Comparison of ENCODE assay signal across 9 cellular contexts in genomic region chr10:71975891-71976725, GRCh38. TPM values are rescaled to one million over a fixed set of nuclear protein-coding genes. Genes with fewer than 3 reads are reported as not detected.
DNase-seq lines count a peak whose midpoint lies in the region; ATAC-seq lines count a peak whose summit lies in the region.
"Had no signal": no experiment of that assay in that cellular context is flagged by ENCODE, and none has a peak within 500 bp of the region (broad histone marks: within the 10 kb centered on the region; RNA-seq: fewer than 3 reads in every experiment).

No MANE protein-coding gene starts in this region.

- DNase-seq in Right ventricle myocardium inferior (ENCODE audit: missing footprints) (no peak), cardiac septum (ENCODE audit: low spot score) (no peak), GF-D8 (lab: John Stamatoyannopoulos, UW) (no peak), DMS153 treated with DMSO at 0.1 percent for 48 hours (lab: John Stamatoyannopoulos, UW; ENCODE audit: unreplicated experiment) (no peak), NCI-H774 (lab: John Stamatoyannopoulos, UW) (no peak)
- DNase-seq: NCI-H2029 had no signal

- no peaks in the 10 kb centered on the region for H3K27me3 ChIP-seq in muscle layer of colon (ENCODE audit: control insufficient read depth in 1 of 2, insufficient read depth in 2 of 2, low read length in 2 of 2)

- no peaks in the 10 kb centered on the region for H3K9me3 ChIP-seq in muscle layer of colon (ENCODE audit: low read length)

- H3K27ac ChIP-seq in muscle layer of colon (ENCODE audit: low read depth, low read length) = peak overlapping the region; percentile 77

- ATAC-seq in Right ventricle myocardium inferior (peak; percentile 60), esophagus mucosa (peak; percentile 55), GM18511 (IDR thresholded peaks at IDR 0.05; ENCODE audit: unreplicated experiment) (no peak)

- H3K4me3 ChIP-seq in muscle layer of colon (ENCODE audit: low read depth in 1 of 2, low read length in 2 of 2) = peak overlapping the region in 1 of 2 donors; percentile 1

- peaks cover 98% of the 10 kb centered on the region for H3K4me1 ChIP-seq in muscle layer of colon (ENCODE audit: insufficient read depth, low read length)

- H3K9ac ChIP-seq in muscle layer of colon (ENCODE audit: low read length) = no peak overlapping the region

- H3K36me3 ChIP-seq in muscle layer of colon (ENCODE audit: insufficient read depth, low read length) = no peaks in the 10 kb centered on the region

- intact Hi-C loops in Right ventricle myocardium inferior (cut with DNase I) = no loop called here
- intact Hi-C loops in cardiac septum (cut with DNase I) = loop anchor here (5.0 kb wide), 1 partner anchor 41 kb away; no protein-coding TSS in a partner anchor

RNA-seq across cellular contexts. Expression of gene CHST3, which starts 11.9 kb away (rescaled TPM):
- total RNA-seq in Right ventricle myocardium inferior = 18.1 TPM
- 24.4 TPM for total RNA-seq in cardiac septum
- total RNA-seq in esophagus mucosa = 9.0 TPM
